In the genomic region with DNA sequence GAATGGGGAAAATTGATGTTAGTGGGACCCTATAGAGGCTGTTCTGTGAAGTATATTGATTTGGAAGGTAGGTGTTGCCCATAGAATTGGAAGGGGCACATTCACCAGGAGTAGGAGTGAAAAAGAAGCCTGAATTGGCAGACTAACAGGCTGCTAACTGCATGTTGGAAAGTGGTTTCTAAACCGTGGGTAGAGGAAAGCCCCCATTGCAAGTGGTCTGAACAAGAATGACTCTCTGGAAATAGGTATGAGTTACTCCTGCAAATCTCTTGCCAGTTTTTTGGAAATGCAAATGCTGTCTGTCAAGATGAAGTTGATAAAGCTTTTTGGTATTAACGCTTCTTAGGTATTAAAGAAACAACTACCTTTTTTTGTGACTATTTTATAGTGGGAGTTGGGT, we compare ENCODE assay signal across 10 cellular contexts. TPM values are rescaled to one million over a fixed set of nuclear protein-coding genes. Genes with fewer than 3 reads are reported as not detected.
DNase-seq lines count a peak whose midpoint lies in the region; ATAC-seq and TF ChIP-seq lines count a peak whose summit lies in the region.
"Had no signal": no experiment of that assay in that cellular context is flagged by ENCODE, and none has a peak within 500 bp of the region (broad histone marks: within the 10 kb centered on the region; RNA-seq: fewer than 3 reads in every experiment).

No MANE protein-coding gene starts in this region.

- peaks cover 38% of the 10 kb centered on the region for H3K4me1 Mint-ChIP-seq in Caco-2 (ENCODE audit: low read depth, unreplicated experiment)
- peaks cover 68% of the 10 kb centered on the region for H3K4me1 Mint-ChIP-seq in activated naive CD8-positive, alpha-beta T cell treated with anti-CD3 and anti-CD28 coated beads, Interleukin-2, amount 50 U/mL, for 24 hours
- H3K4me1 Mint-ChIP-seq in nephron progenitor cell: peaks cover 76% of the 10 kb centered on the region

- CTCF ChIA-PET in Caco-2 (lab: Charles Lee): no interaction called here

- H3K4me1 ChIP-seq in Caco-2: peaks cover 31% of the 10 kb centered on the region

- ATAC-seq in activated naive CD8-positive, alpha-beta T cell treated with anti-CD3 and anti-CD28 coated beads, Interleukin-2, amount 50 U/mL, for 24 hours: peak; percentile 48
- ATAC-seq in HG03342 (IDR thresholded peaks at IDR 0.05; ENCODE audit: unreplicated experiment) (no peak), GM19463 (IDR thresholded peaks at IDR 0.05; ENCODE audit: unreplicated experiment) (no peak), HG02938 (IDR thresholded peaks at IDR 0.05; ENCODE audit: unreplicated experiment) (no peak)

- peaks cover 18% of the 10 kb centered on the region for H3K36me3 Mint-ChIP-seq in Caco-2 (ENCODE audit: insufficient read depth, unreplicated experiment)
- peaks cover 22% of the 10 kb centered on the region for H3K36me3 Mint-ChIP-seq in activated naive CD8-positive, alpha-beta T cell treated with anti-CD3 and anti-CD28 coated beads, Interleukin-2, amount 50 U/mL, for 24 hours (ENCODE audit: low read depth)
- peaks cover 42% of the 10 kb centered on the region for H3K36me3 Mint-ChIP-seq in nephron progenitor cell (ENCODE audit: low read depth)

- H3K4me3 Mint-ChIP-seq in Caco-2 (ENCODE audit: unreplicated experiment) (peak overlapping the region; percentile 99), nephron progenitor cell (peak overlapping the region; percentile 95)
- peak overlapping the region; percentile 88 for H3K4me3 Mint-ChIP-seq in activated naive CD8-positive, alpha-beta T cell treated with anti-CD3 and anti-CD28 coated beads, Interleukin-2, amount 50 U/mL, for 24 hours

- no peaks in the 10 kb centered on the region; the same call in 1 of the 2 replicates for H3K36me3 ChIP-seq in Caco-2 (ENCODE audit: control insufficient read depth, insufficient read depth, low read length)

- no TSS peak for BruUV-seq in Caco-2 (replicated peaks; lab: Mats Ljungman, UMichigan)

- no peaks in the 10 kb centered on the region for H3K9me3 ChIP-seq in Caco-2
- H3K9me3 ChIP-seq: thoracic aorta had no signal

- DNase-seq in Caco-2 (no peak), HFF-Myc (ENCODE audit: extremely low read depth, low read depth) (no peak), nephron progenitor cell (no peak), NCI-H774 (lab: John Stamatoyannopoulos, UW) (no peak)
- DNase-seq in activated naive CD8-positive, alpha-beta T cell treated with anti-CD3 and anti-CD28 coated beads, Interleukin-2, amount 50 U/mL, for 24 hours: no peak
- DNase-seq: aorta had no signal

- H3K27me3 ChIP-seq in Caco-2 (replicated peaks; ENCODE audit: control insufficient read depth, insufficient read depth, low read length): no peaks in the 10 kb centered on the region

- H3K27me3 Mint-ChIP-seq in Caco-2 (ENCODE audit: insufficient read depth, unreplicated experiment) (no peaks in the 10 kb centered on the region), nephron progenitor cell (ENCODE audit: low read depth, poor library complexity) (peaks cover 3% of the 10 kb centered on the region)
- H3K27me3 Mint-ChIP-seq in activated naive CD8-positive, alpha-beta T cell treated with anti-CD3 and anti-CD28 coated beads, Interleukin-2, amount 50 U/mL, for 24 hours: peaks cover 8% of the 10 kb centered on the region

- H3K9me3 Mint-ChIP-seq in Caco-2 (ENCODE audit: unreplicated experiment): no peaks in the 10 kb centered on the region
- no peaks in the 10 kb centered on the region for H3K9me3 Mint-ChIP-seq in activated naive CD8-positive, alpha-beta T cell treated with anti-CD3 and anti-CD28 coated beads, Interleukin-2, amount 50 U/mL, for 24 hours
- H3K9me3 Mint-ChIP-seq in nephron progenitor cell: no peaks in the 10 kb centered on the region

- POLR2A ChIA-PET in Caco-2 (lab: Charles Lee): no interaction called here

- H3K4me3 ChIP-seq in Caco-2 (ENCODE audit: low read depth, low read length) (no peak overlapping the region), HFF-Myc (replicated peaks; ENCODE audit: low read depth, low read length) (peak overlapping the region; percentile 55; the same call in 1 of the 2 replicates)

- peak overlapping the region; percentile 24 for H3K27ac Mint-ChIP-seq in Caco-2 (ENCODE audit: unreplicated experiment)
- H3K27ac Mint-ChIP-seq in activated naive CD8-positive, alpha-beta T cell treated with anti-CD3 and anti-CD28 coated beads, Interleukin-2, amount 50 U/mL, for 24 hours: peak overlapping the region; percentile 99
- peak overlapping the region; percentile 17 for H3K27ac Mint-ChIP-seq in nephron progenitor cell

- intact Hi-C loops in Caco-2 (cut with micrococcal nuclease; ENCODE audit: unreplicated experiment): loop anchor here (10.0 kb wide), 1 partner anchor 624 kb away; no protein-coding TSS in a partner anchor

- no peak for TF ChIP-seq CTCF in Caco-2 (IDR thresholded peaks at IDR 0.05; ENCODE audit: insufficient read depth in 1 of 2, low read depth in 1 of 2, low read length in 1 of 2, severe bottlenecking in 1 of 2, unreplicated experiment in 1 of 2)
- no peak for TF ChIP-seq CTCF in HFF-Myc (IDR thresholded peaks at IDR 0.05; ENCODE audit: low read depth, low read length, missing control alignments)
- no peak for TF ChIP-seq CTCF in nephron progenitor cell (IDR thresholded peaks at IDR 0.05)

RNA-seq across cellular contexts. Expression of a gene that starts 3.5 kb away (rescaled TPM):
- 98.6 and 104 TPM in 2 replicates for total RNA-seq in Caco-2 (2022)

Comparison
In these comparisons a context has a peak if more than half of its experiments do, and no peak if none do; other contexts are left out.
1. H3K27ac Mint-ChIP-seq: peak in every context shown above with its lines; median percentile 99 in activated naive CD8-positive, alpha-beta T cell treated with anti-CD3 and anti-CD28 coated beads, Interleukin-2, amount 50 U/mL, for 24 hours; 24 in Caco-2; 17 in nephron progenitor cell.